In the genomic region with DNA sequence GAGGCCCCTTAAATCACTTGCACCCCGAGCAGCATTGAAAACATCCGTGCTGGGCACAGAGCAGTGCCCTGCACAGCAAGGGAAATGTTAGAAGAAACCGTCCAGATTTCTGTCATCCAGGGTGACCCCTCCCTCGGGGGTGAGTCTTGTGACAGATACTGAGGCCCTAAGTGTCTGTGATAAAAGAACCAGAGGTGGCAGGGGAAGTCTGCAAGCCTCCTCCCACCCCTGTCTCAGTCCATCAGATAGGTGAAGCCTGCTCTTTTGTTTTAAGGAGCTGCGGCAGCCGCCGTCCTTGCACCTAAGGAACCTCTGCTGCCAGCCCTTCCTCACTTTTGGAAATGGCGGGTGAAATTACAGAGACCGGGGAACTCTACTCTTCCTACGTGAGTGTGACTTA, we compare ENCODE assay signal across 1 cellular context.
TF ChIP-seq lines count a peak whose summit lies in the region.

No MANE protein-coding gene starts in this region.

TF ChIP-seq in GM12878, 131 proteins besides CTCF, POLR2A, EP300 and RAD21:
- TF ChIP-seq TCF12 (IDR thresholded peaks at IDR 0.05; ENCODE audit: low read depth, low read length) = no peak
- no peak for TF ChIP-seq MTA3 (IDR thresholded peaks at IDR 0.05; ENCODE audit: borderline replicate concordance, low read length)
- TF ChIP-seq POLR2AphosphoS5 (IDR thresholded peaks at IDR 0.05; ENCODE audit: low read length) = no peak
- TF ChIP-seq ZNF217 (IDR thresholded peaks at IDR 0.05) = no peak
- no peak for TF ChIP-seq KDM1A (IDR thresholded peaks at IDR 0.05; ENCODE audit: borderline replicate concordance)
- no peak for TF ChIP-seq NFIC (IDR thresholded peaks at IDR 0.05; ENCODE audit: low read depth, low read length)
- no peak for TF ChIP-seq HDAC2 (IDR thresholded peaks at IDR 0.05)
- no peak for TF ChIP-seq SPI1 (IDR thresholded peaks at IDR 0.05; ENCODE audit: borderline replicate concordance, insufficient read depth, low read depth, low read length)
- TF ChIP-seq, protein P1, sequence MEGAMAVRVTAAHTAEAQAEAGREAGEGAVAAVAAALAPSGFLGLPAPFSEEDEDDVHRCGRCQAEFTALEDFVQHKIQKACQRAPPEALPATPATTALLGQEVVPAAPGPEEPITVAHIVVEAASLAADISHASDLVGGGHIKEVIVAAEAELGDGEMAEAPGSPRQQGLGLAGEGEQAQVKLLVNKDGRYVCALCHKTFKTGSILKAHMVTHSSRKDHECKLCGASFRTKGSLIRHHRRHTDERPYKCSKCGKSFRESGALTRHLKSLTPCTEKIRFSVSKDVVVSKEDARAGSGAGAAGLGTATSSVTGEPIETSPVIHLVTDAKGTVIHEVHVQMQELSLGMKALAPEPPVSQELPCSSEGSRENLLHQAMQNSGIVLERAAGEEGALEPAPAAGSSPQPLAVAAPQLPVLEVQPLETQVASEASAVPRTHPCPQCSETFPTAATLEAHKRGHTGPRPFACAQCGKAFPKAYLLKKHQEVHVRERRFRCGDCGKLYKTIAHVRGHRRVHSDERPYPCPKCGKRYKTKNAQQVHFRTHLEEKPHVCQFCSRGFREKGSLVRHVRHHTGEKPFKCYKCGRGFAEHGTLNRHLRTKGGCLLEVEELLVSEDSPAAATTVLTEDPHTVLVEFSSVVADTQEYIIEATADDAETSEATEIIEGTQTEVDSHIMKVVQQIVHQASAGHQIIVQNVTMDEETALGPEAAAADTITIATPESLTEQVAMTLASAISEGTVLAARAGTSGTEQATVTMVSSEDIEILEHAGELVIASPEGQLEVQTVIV (IDR thresholded peaks at IDR 0.05; ENCODE audit: borderline replicate concordance, partially characterized antibody) = no peak
- TF ChIP-seq ZBED1 (IDR thresholded peaks at IDR 0.05; ENCODE audit: borderline replicate concordance) = no peak
- TF ChIP-seq SUPT20H (IDR thresholded peaks at IDR 0.05; ENCODE audit: borderline replicate concordance, control insufficient read depth, low read depth, low read length) = no peak
- no peak for TF ChIP-seq HDAC6 (IDR thresholded peaks at IDR 0.05; ENCODE audit: unreplicated experiment)
- no peak for TF ChIP-seq CEBPB (IDR thresholded peaks at IDR 0.05; ENCODE audit: borderline replicate concordance in 1 of 2, low read depth in 2 of 2, low read length in 2 of 2)
